In the genomic region with DNA sequence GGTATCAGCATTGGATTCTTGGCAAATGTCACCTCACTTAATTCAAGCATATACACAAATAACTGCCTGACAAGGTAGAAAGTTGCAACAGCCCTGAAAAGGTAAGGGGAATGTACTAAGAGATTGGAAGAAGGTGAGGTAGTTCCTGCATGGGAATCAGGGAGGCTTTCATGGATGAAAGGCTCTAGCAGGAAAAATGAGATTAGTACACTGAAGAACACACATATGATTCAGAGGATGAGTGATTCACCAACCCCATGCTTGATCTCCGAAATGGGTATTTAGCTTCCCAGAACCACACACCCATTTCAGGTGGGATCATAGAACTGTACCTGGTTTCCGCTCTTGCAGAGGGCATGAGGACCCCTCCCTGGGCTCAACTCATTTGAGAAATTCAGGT, we compare ENCODE assay signal across 25 cellular contexts.
DNase-seq lines count a peak whose midpoint lies in the region; ATAC-seq, FAIRE-seq and TF ChIP-seq lines count a peak whose summit lies in the region.
"Had no signal": no experiment of that assay in that cellular context is flagged by ENCODE, and none has a peak within 500 bp of the region (broad histone marks: within the 10 kb centered on the region; RNA-seq: fewer than 3 reads in every experiment).

No MANE protein-coding gene starts in this region.

- H3K27ac ChIP-seq in esophagus muscularis mucosa (replicated peaks in 1 of 4) (no peak overlapping the region), HepG2 (ENCODE audit: extremely low read length, insufficient read depth, low read length) (peak overlapping the region; percentile 1)
- H3K27ac ChIP-seq: 22Rv1, BLaER1, C4-2B had no signal

- BruUV-seq in HepG2 (replicated peaks; lab: Mats Ljungman, UMichigan), result no TSS peak

- H3K36me3 Mint-ChIP-seq in activated CD4-positive, alpha-beta T cell treated with anti-CD3 and anti-CD28 coated beads, Interleukin-2, amount 10 ng/mL, durations not matched to agents 24 days and 14 days (ENCODE audit: low read depth), result no peaks in the 10 kb centered on the region
- H3K36me3 Mint-ChIP-seq in T-helper 2 cell treated with Interferon-gamma antibody and Interleukin-4, amounts not matched to agents 5 μg/mL and 100 μg/mL, for 36 hours (ENCODE audit: low read depth), result no peaks in the 10 kb centered on the region
- H3K36me3 Mint-ChIP-seq: CD4-positive, CD25-positive, alpha-beta regulatory T cell; CD8-positive, alpha-beta T cell had no signal

- H3K4me1 ChIP-seq in esophagus muscularis mucosa (no peaks in the 10 kb centered on the region), HepG2 (ENCODE audit: insufficient read depth, low read length) (peaks cover 31% of the 10 kb centered on the region)
- H3K4me1 ChIP-seq: BLaER1 had no signal

- H4K20me1 ChIP-seq in HepG2 (ENCODE audit: insufficient read depth, low read length), result no peaks in the 10 kb centered on the region
- H4K20me1 ChIP-seq: BLaER1 had no signal

- peak; percentile 14 for DNase-seq in activated CD4-positive, alpha-beta T cell treated with anti-CD3 and anti-CD28 coated beads, Interleukin-2, amount 10 ng/mL, durations not matched to agents 24 days and 14 days
- no peak for DNase-seq in activated CD4-positive, alpha-beta T cell treated with anti-CD3 and anti-CD28 coated beads, Interleukin-2, amount 50 U/mL, for 1 hour
- DNase-seq in bronchial epithelial cell (ENCODE audit: low read depth) (peak; percentile 18), esophagus muscularis mucosa (ENCODE audit: extremely low spot score) (peak; percentile 74), HepG2 (ENCODE audit: low spot score) (no peak)
- DNase-seq in stimulated activated naive CD8-positive, alpha-beta T cell treated with anti-CD3 and anti-CD28 coated beads, Interleukin-15, Interleukin-2, amounts not matched to agents 100 U/mL and 50 U/mL, for 24 hours, result no peak
- DNase-seq in T-helper 2 cell treated with Interferon-gamma antibody and Interleukin-4, amounts not matched to agents 5 μg/mL and 100 μg/mL, for 36 hours (ENCODE audit: low spot score), result no peak
- DNase-seq: Caco-2; CD4-positive, CD25-positive, alpha-beta regulatory T cell; CD8-positive, alpha-beta T cell; DMS153; DND-41; EL; GF-D8; H9 had no signal

- TF ChIP-seq CTCF in bronchial epithelial cell (IDR thresholded peaks at IDR 0.05; ENCODE audit: insufficient read depth, low read length, severe bottlenecking), result no peak
- no peak for TF ChIP-seq CTCF in esophagus muscularis mucosa (IDR thresholded peaks at IDR 0.05)
- TF ChIP-seq CTCF in HepG2 (CRISPR knock-in tag; IDR thresholded peaks at IDR 0.05), result no peak

- CTCF ChIA-PET in HepG2 (lab: Yijun Ruan, JAX; ENCODE audit: low intra/inter-chr PET ratio, low total read pairs), result no interaction called here

- no peaks in the 10 kb centered on the region for H3K9me3 Mint-ChIP-seq in activated CD4-positive, alpha-beta T cell treated with anti-CD3 and anti-CD28 coated beads, Interleukin-2, amount 10 ng/mL, durations not matched to agents 24 days and 14 days
- no peaks in the 10 kb centered on the region for H3K9me3 Mint-ChIP-seq in T-helper 2 cell treated with Interferon-gamma antibody and Interleukin-4, amounts not matched to agents 5 μg/mL and 100 μg/mL, for 36 hours
- H3K9me3 Mint-ChIP-seq: CD8-positive, alpha-beta T cell; GM23338; H9 had no signal

- H3K4me3 ChIP-seq in bronchial epithelial cell (ENCODE audit: low read depth, low read length), result no peak overlapping the region
- H3K4me3 ChIP-seq in esophagus muscularis mucosa, result no peak overlapping the region
- H3K4me3 ChIP-seq in HepG2 (replicated peaks in 1 of 3; ENCODE audit: insufficient read depth in 1 of 3, low read depth in 2 of 3, low read length in 3 of 3), result no peak overlapping the region
- H3K4me3 ChIP-seq: BLaER1, GM23338 had no signal

- TF ChIP-seq EP300 in esophagus muscularis mucosa (IDR thresholded peaks at IDR 0.05) (no peak), HepG2 (IDR thresholded peaks at IDR 0.05; ENCODE audit: low read depth in 2 of 2, low read length in 2 of 2) (no peak), HepG2 (CRISPR knock-in tag; IDR thresholded peaks at IDR 0.05; ENCODE audit: borderline replicate concordance) (no peak)

- H3K9me3 ChIP-seq in esophagus muscularis mucosa (no peaks in the 10 kb centered on the region), HepG2 (ENCODE audit: low read length) (no peaks in the 10 kb centered on the region)
- H3K9me3 ChIP-seq: BLaER1, Caco-2 had no signal

- H2AFZ ChIP-seq in HepG2 (ENCODE audit: low read length), result no peak overlapping the region
- H2AFZ ChIP-seq: GM23338 had no signal

- TF ChIP-seq POLR2A in esophagus muscularis mucosa (IDR thresholded peaks at IDR 0.05; ENCODE audit: low read depth) (no peak), HepG2 (IDR thresholded peaks at IDR 0.05; ENCODE audit: insufficient read depth in 1 of 2, low read depth in 2 of 2, low read length in 2 of 2) (no peak)

- FAIRE-seq in bronchial epithelial cell (lab: Jason Lieb, UNC) (no peak), HepG2 (lab: Jason Lieb, UNC) (no peak)
- FAIRE-seq: A204.1, GM12891, GM18507 had no signal

- no peaks in the 10 kb centered on the region for H3K79me2 ChIP-seq in HepG2 (ENCODE audit: insufficient read depth, low read length)

- ATAC-seq in HepG2 (no peak), HG03565 (IDR thresholded peaks at IDR 0.05; ENCODE audit: unreplicated experiment) (no peak)
- ATAC-seq in stimulated activated naive CD8-positive, alpha-beta T cell treated with anti-CD3 and anti-CD28 coated beads, Interleukin-15, Interleukin-2, amounts not matched to agents 100 U/mL and 50 U/mL, for 24 hours, result no peak
- ATAC-seq: CD8-positive, alpha-beta T cell; GM23338; HCT116 had no signal

- H3K27me3 Mint-ChIP-seq in activated CD4-positive, alpha-beta T cell treated with anti-CD3 and anti-CD28 coated beads, Interleukin-2, amount 10 ng/mL, durations not matched to agents 24 days and 14 days, result no peaks in the 10 kb centered on the region
- peaks cover 2% of the 10 kb centered on the region for H3K27me3 Mint-ChIP-seq in T-helper 2 cell treated with Interferon-gamma antibody and Interleukin-4, amounts not matched to agents 5 μg/mL and 100 μg/mL, for 36 hours (ENCODE audit: low read depth)
- H3K27me3 Mint-ChIP-seq: CD4-positive, CD25-positive, alpha-beta regulatory T cell had no signal

- intact Hi-C loops in activated CD4-positive, alpha-beta T cell treated with anti-CD3 and anti-CD28 coated beads, Interleukin-2, amount 10 ng/mL, durations not matched to agents 24 days and 14 days (cut with micrococcal nuclease), result no loop called here
- intact Hi-C loops in esophagus muscularis mucosa (cut with DNase I), result no loop called here
- intact Hi-C loops in HepG2 (cut with micrococcal nuclease; ENCODE audit: unreplicated experiment), result no loop called here

- POLR2A ChIA-PET in HepG2 (lab: Yijun Ruan, JAX), result interaction anchor here (0.6 to 1.1 kb wide), 2 partner anchors 11 to 790 kb away, joined by 3 read pairs; a partner anchor contains a TSS

- H3K4me3 Mint-ChIP-seq in activated CD4-positive, alpha-beta T cell treated with anti-CD3 and anti-CD28 coated beads, Interleukin-2, amount 10 ng/mL, durations not matched to agents 24 days and 14 days, result no peak overlapping the region
- H3K4me3 Mint-ChIP-seq in T-helper 2 cell treated with Interferon-gamma antibody and Interleukin-4, amounts not matched to agents 5 μg/mL and 100 μg/mL, for 36 hours, result no peak overlapping the region
- H3K4me3 Mint-ChIP-seq: B cell; CD4-positive, CD25-positive, alpha-beta regulatory T cell; CD8-positive, alpha-beta T cell; GM23338; H9 had no signal

- no peak overlapping the region for H3K9ac ChIP-seq in HepG2 (ENCODE audit: insufficient read depth, low read depth, low read length)
- H3K9ac ChIP-seq: BLaER1 had no signal

- no peaks in the 10 kb centered on the region for H3K36me3 ChIP-seq in bronchial epithelial cell (ENCODE audit: control insufficient read depth, insufficient read depth, low read length)
- H3K36me3 ChIP-seq in esophagus muscularis mucosa, result no peaks in the 10 kb centered on the region
- peaks cover 46 to 92% of the 10 kb centered on the region in 2 experiments for H3K36me3 ChIP-seq in HepG2 (replicated peaks in 1 of 2; ENCODE audit: control insufficient read depth in 1 of 2, insufficient read depth in 2 of 2, low read length in 2 of 2)
- H3K36me3 ChIP-seq: BLaER1 had no signal

- in situ Hi-C loops in HepG2 (cut with HindIII; ENCODE audit: extremely low pct_ligation_motif_present, low pct_unique_long_range_greater_than_20kb), result no loop called here

- no peaks in the 10 kb centered on the region for H3K27me3 ChIP-seq in bronchial epithelial cell (ENCODE audit: control insufficient read depth, insufficient read depth, low read length)
- peaks cover 0 to 13% (median 0%) of the 10 kb centered on the region in 4 donors for H3K27me3 ChIP-seq in esophagus muscularis mucosa
- no peaks in the 10 kb centered on the region for H3K27me3 ChIP-seq in HepG2 (ENCODE audit: control insufficient read depth in 1 of 2, insufficient read depth in 2 of 2, low read length in 2 of 2)
- H3K27me3 ChIP-seq: BLaER1 had no signal

- no peak overlapping the region for H3K4me2 ChIP-seq in HepG2 (ENCODE audit: low read depth, low read length)
- H3K4me2 ChIP-seq: BLaER1, GM23338 had no signal

- H3K4me1 Mint-ChIP-seq in activated CD4-positive, alpha-beta T cell treated with anti-CD3 and anti-CD28 coated beads, Interleukin-2, amount 10 ng/mL, durations not matched to agents 24 days and 14 days, result no peaks in the 10 kb centered on the region
- no peaks in the 10 kb centered on the region for H3K4me1 Mint-ChIP-seq in T-helper 2 cell treated with Interferon-gamma antibody and Interleukin-4, amounts not matched to agents 5 μg/mL and 100 μg/mL, for 36 hours (ENCODE audit: low read depth)
- H3K4me1 Mint-ChIP-seq: B cell; CD4-positive, CD25-positive, alpha-beta regulatory T cell; GM23338; H9 had no signal

- no peak for TF ChIP-seq RAD21 in HepG2 (CRISPR knock-in tag; IDR thresholded peaks at IDR 0.05)

- WGBS in esophagus muscularis mucosa, result 88% methylated on average over 2 of the region's 2 CpGs
- 100% methylated on average over 2 of the region's 2 CpGs for WGBS in HepG2 (ENCODE audit: low lambda C conversion rate)

- no peak overlapping the region for H3K27ac Mint-ChIP-seq in activated CD4-positive, alpha-beta T cell treated with anti-CD3 and anti-CD28 coated beads, Interleukin-2, amount 10 ng/mL, durations not matched to agents 24 days and 14 days
- H3K27ac Mint-ChIP-seq in T-helper 2 cell treated with Interferon-gamma antibody and Interleukin-4, amounts not matched to agents 5 μg/mL and 100 μg/mL, for 36 hours, result no peak overlapping the region
- H3K27ac Mint-ChIP-seq: B cell; CD4-positive, CD25-positive, alpha-beta regulatory T cell; CD8-positive, alpha-beta T cell; GM23338 had no signal

TF ChIP-seq in HepG2, 621 proteins besides CTCF, POLR2A, EP300 and RAD21 (continues in another document):
- no peak for TF ChIP-seq ZNF34 (CRISPR knock-in tag; IDR thresholded peaks at IDR 0.05; ENCODE audit: borderline replicate concordance)
- TF ChIP-seq STAG1 (CRISPR knock-in tag; IDR thresholded peaks at IDR 0.05), result no peak
- no peak for TF ChIP-seq TSC22D2 (CRISPR knock-in tag; IDR thresholded peaks at IDR 0.05; ENCODE audit: borderline replicate concordance)
- no peak for TF ChIP-seq ZNF251 (CRISPR knock-in tag; IDR thresholded peaks at IDR 0.05)
- TF ChIP-seq ZNF83 (CRISPR knock-in tag; IDR thresholded peaks at IDR 0.05; ENCODE audit: borderline replicate concordance), result no peak
- TF ChIP-seq SOX13 (IDR thresholded peaks at IDR 0.05), result no peak
- TF ChIP-seq SOX13 (CRISPR knock-in tag; conservative IDR thresholded peaks at IDR 0.05 in 1 of 2, IDR thresholded peaks at IDR 0.05 in 1 of 2), result no peak

Comparison
In these comparisons a context has a peak if more than half of its experiments do, and no peak if none do; other contexts are left out.
1. DNase-seq: peak in activated CD4-positive, alpha-beta T cell treated with anti-CD3 and anti-CD28 coated beads, Interleukin-2, amount 10 ng/mL, durations not matched to agents 24 days and 14 days (single experiment), bronchial epithelial cell (single experiment) and esophagus muscularis mucosa (single experiment); none in activated CD4-positive, alpha-beta T cell treated with anti-CD3 and anti-CD28 coated beads, Interleukin-2, amount 50 U/mL, for 1 hour (single experiment), HepG2 (single experiment), stimulated activated naive CD8-positive, alpha-beta T cell treated with anti-CD3 and anti-CD28 coated beads, Interleukin-15, Interleukin-2, amounts not matched to agents 100 U/mL and 50 U/mL, for 24 hours (single experiment) and T-helper 2 cell treated with Interferon-gamma antibody and Interleukin-4, amounts not matched to agents 5 μg/mL and 100 μg/mL, for 36 hours (single experiment).